In the genomic region with DNA sequence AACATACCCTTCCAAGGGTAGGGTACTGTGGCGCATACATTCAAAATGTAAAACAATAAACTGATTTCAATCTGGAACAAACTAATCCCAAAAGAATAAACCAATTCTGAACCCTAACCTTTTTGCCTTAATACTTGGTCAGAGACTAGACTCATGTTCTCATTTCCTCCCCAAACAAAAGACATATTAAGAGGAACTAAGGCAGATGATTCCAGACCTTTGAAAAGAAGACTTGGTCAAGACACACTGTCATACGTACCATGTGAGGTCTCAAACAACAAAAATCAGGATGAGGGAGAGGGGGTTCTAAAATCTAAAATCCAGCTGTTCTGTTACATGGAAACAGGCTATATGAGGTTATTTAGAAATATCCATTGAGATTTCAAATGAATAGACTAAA, we compare ENCODE assay signal across 18 cellular contexts.
"Had no signal": no experiment of that assay in that cellular context is flagged by ENCODE, and none has a peak within 500 bp of the region (broad histone marks: within the 10 kb centered on the region; RNA-seq: fewer than 3 reads in every experiment).

No MANE protein-coding gene starts in this region.

- H3K9me3 ChIP-seq: spleen, suprapubic skin had no signal

- H3K27ac Mint-ChIP-seq: activated CD4-positive, alpha-beta T cell treated with anti-CD3 and anti-CD28 coated beads, Interleukin-2, amount 10 ng/mL, durations not matched to agents 7 days and 5 days; activated naive CD4-positive, alpha-beta T cell treated with anti-CD3 and anti-CD28 coated beads, Interleukin-2, amount 50 U/mL, for 24 hours; endodermal cell; WTC11 had no signal

- ATAC-seq: sciatic nerve, WTC11 had no signal

- H3K9me3 Mint-ChIP-seq: activated CD4-positive, alpha-beta T cell treated with anti-CD3 and anti-CD28 coated beads, Interleukin-2, amount 10 ng/mL, durations not matched to agents 7 days and 5 days; activated naive CD4-positive, alpha-beta T cell treated with anti-CD3 and anti-CD28 coated beads, Interleukin-2, amount 50 U/mL, for 24 hours; brain; endodermal cell; neural crest cell; WTC11 had no signal

- H3K27me3 Mint-ChIP-seq: activated CD4-positive, alpha-beta T cell treated with anti-CD3 and anti-CD28 coated beads, Interleukin-2, amount 10 ng/mL, durations not matched to agents 7 days and 5 days; activated naive CD4-positive, alpha-beta T cell treated with anti-CD3 and anti-CD28 coated beads, Interleukin-2, amount 50 U/mL, for 24 hours had no signal

- H3K27me3 ChIP-seq: spleen, suprapubic skin had no signal

- H3K36me3 Mint-ChIP-seq: brain, WTC11 had no signal

- H3K4me3 ChIP-seq: spleen, suprapubic skin had no signal

- H3K4me3 Mint-ChIP-seq: activated CD4-positive, alpha-beta T cell treated with anti-CD3 and anti-CD28 coated beads, Interleukin-2, amount 10 ng/mL, durations not matched to agents 7 days and 5 days; activated naive CD4-positive, alpha-beta T cell treated with anti-CD3 and anti-CD28 coated beads, Interleukin-2, amount 50 U/mL, for 24 hours; brain; endodermal cell; neural crest cell; WTC11 had no signal

- DNase-seq: activated CD4-positive, alpha-beta T cell treated with anti-CD3 and anti-CD28 coated beads, Interleukin-2, amount 10 ng/mL, durations not matched to agents 7 days and 5 days; activated CD8-positive, alpha-beta memory T cell treated with anti-CD3 and anti-CD28 coated beads for 24 hours; amygdala; dermis blood vessel endothelial cell; endodermal cell; erythroblast; kidney; left ventricle myocardium superior; mesenchymal stem cell; spleen; stimulated activated CD4-positive, alpha-beta T cell treated with anti-CD3 and anti-CD28 coated beads, Interleukin-1b, Interleukin-23, amount 100 ng/mL, for 48 hours; stimulated activated naive CD8-positive, alpha-beta T cell treated with anti-CD3 and anti-CD28 coated beads, Interleukin-15, Interleukin-2, amounts not matched to agents 100 U/mL and 50 U/mL, for 24 hours had no signal

- H3K27ac ChIP-seq: suprapubic skin had no signal
